Comparison of ENCODE assay signal across 23 cellular contexts in the genomic region with DNA sequence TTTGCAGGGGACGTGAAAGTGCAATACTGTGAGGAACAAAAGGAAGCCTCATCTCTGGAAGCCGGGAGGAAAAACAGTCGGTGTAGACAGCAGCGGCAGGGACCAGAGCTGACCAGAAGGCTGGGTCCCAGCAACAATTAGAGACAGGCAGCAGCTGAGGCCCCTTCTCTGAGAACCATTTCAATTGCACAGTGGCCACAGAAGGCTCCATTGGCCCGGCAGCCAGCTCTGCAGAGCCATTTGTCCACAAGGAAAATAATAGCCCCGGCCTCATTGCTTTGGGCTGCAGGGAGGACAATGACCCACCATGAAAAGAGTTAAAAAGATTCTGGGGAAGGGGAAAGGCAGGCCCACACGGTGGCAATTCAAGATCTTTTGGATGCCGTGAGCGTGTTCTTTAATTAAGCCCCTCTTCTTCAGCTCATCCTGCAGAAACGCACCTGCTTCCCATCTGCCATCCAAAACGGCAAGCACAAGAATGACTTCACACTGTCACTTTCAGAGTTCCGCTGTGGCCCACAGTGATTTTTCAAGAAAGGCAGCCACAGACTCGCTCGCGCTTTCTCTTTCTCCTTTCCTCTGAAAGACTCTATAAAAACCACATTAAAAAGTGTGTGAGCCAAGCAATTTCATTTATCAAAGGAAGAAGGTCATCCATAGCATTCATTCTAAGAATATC.
DNase-seq lines count a peak whose midpoint lies in the region; TF ChIP-seq lines count a peak whose summit lies in the region.
"Had no signal": no experiment of that assay in that cellular context is flagged by ENCODE, and none has a peak within 500 bp of the region (broad histone marks: within the 10 kb centered on the region; RNA-seq: fewer than 3 reads in every experiment).

No MANE protein-coding gene starts in this region.

- TF ChIP-seq CTCF in esophagus muscularis mucosa (IDR thresholded peaks at IDR 0.05) (no peak), progenitor cell of endocrine pancreas (IDR thresholded peaks at IDR 0.05; ENCODE audit: unreplicated experiment) (no peak)

- H4K8ac ChIP-seq in neuronal stem cell (ENCODE audit: low read depth, low read length): no peak overlapping the region

- H2BK5ac ChIP-seq in neuronal stem cell (ENCODE audit: low read length): peak overlapping the region; percentile 85

- H3K4me3 Mint-ChIP-seq in progenitor cell of endocrine pancreas (ENCODE audit: low read depth): no peak overlapping the region
- H3K4me3 Mint-ChIP-seq: CD4-positive, alpha-beta T cell had no signal

- DNase-seq in NCI-H2227 (lab: John Stamatoyannopoulos, UW; ENCODE audit: unreplicated experiment) (peak; percentile 41), NCI-H2227 treated with DMSO at 0.1 percent for 48 hours (lab: John Stamatoyannopoulos, UW) (no peak), NCI-H524 treated with DMSO at 0.1 percent for 48 hours (lab: John Stamatoyannopoulos, UW) (peak; percentile 66), esophagus muscularis mucosa (ENCODE audit: extremely low spot score) (peak; percentile 86), neuronal stem cell (ENCODE audit: low spot score) (peak; percentile 40), progenitor cell of endocrine pancreas (ENCODE audit: low spot score, unreplicated experiment) (no peak)
- DNase-seq in activated CD8-positive, alpha-beta memory T cell treated with anti-CD3 and anti-CD28 coated beads, Interleukin-2, amount 50 U/mL, for 48 hours: no peak
- DNase-seq in activated CD4-positive, alpha-beta T cell treated with anti-CD3 and anti-CD28 coated beads, Interleukin-2, amount 50 U/mL, for 48 hours: no peak
- DNase-seq: ACHN; Caco-2; CD4-positive, alpha-beta T cell; DMS 273 treated with DMSO at 0.1 percent for 48 hours; KBM-7; NCI-H1092 treated with DMSO at 0.1 percent for 48 hours; NCI-H1436 treated with DMSO at 0.1 percent for 48 hours; NCI-H1930; NCI-H446 treated with DMSO at 0.1 percent for 48 hours; NCI-H774; OCI-M1; Right ventricle myocardium superior had no signal

- H3K27ac ChIP-seq in esophagus muscularis mucosa (replicated peaks in 1 of 4) (no peak overlapping the region), neuronal stem cell (replicated peaks; ENCODE audit: low read length) (peak overlapping the region; percentile 88)
- H3K27ac ChIP-seq: 22Rv1, BLaER1, HL-60 had no signal

- peak overlapping the region; percentile 74 for H3K18ac ChIP-seq in neuronal stem cell (ENCODE audit: low read length)

- no peaks in the 10 kb centered on the region for H3K9me3 ChIP-seq in esophagus muscularis mucosa
- H3K9me3 ChIP-seq in neuronal stem cell (replicated peaks in 1 of 2; ENCODE audit: control insufficient read depth in 2 of 2, insufficient read depth in 1 of 2, low read depth in 1 of 2, low read length in 2 of 2): peaks cover 0 to 6% of the 10 kb centered on the region in 2 donors
- H3K9me3 ChIP-seq: BLaER1, Caco-2 had no signal

- peaks cover 26% of the 10 kb centered on the region for H3K27me3 Mint-ChIP-seq in progenitor cell of endocrine pancreas

- H3K9me3 Mint-ChIP-seq in progenitor cell of endocrine pancreas (ENCODE audit: low read depth): no peaks in the 10 kb centered on the region
- H3K9me3 Mint-ChIP-seq: CD4-positive, alpha-beta T cell had no signal

- intact Hi-C loops in esophagus muscularis mucosa (cut with DNase I): no loop called here

- H3K4me3 ChIP-seq in esophagus muscularis mucosa (no peak overlapping the region), neuronal stem cell (ENCODE audit: low read length in 2 of 2) (no peak overlapping the region)
- H3K4me3 ChIP-seq: BLaER1 had no signal

- H3K9ac ChIP-seq in neuronal stem cell (ENCODE audit: low read depth, low read length, poor library complexity): no peak overlapping the region
- H3K9ac ChIP-seq: BLaER1 had no signal

- no peak for TF ChIP-seq POLR2A in esophagus muscularis mucosa (IDR thresholded peaks at IDR 0.05; ENCODE audit: low read depth)

- H3K79me1 ChIP-seq in neuronal stem cell (ENCODE audit: low read depth, low read length): no peaks in the 10 kb centered on the region

- H3K4ac ChIP-seq in neuronal stem cell (ENCODE audit: low read length): no peak overlapping the region

- H3K23ac ChIP-seq in neuronal stem cell (ENCODE audit: low read depth, low read length, poor library complexity): no peak overlapping the region

- peaks cover 0 to 10% (median 8%) of the 10 kb centered on the region in 4 donors for H3K4me1 ChIP-seq in esophagus muscularis mucosa
- peaks cover 32 to 48% of the 10 kb centered on the region in 2 donors for H3K4me1 ChIP-seq in neuronal stem cell (ENCODE audit: control insufficient read depth in 2 of 2, insufficient read depth in 1 of 2, low read depth in 1 of 2, low read length in 2 of 2)
- H3K4me1 ChIP-seq: Caco-2 had no signal

- no peak overlapping the region for H3K14ac ChIP-seq in neuronal stem cell (ENCODE audit: low read length)

- 84% methylated on average over 15 of the region's 15 CpGs for WGBS in esophagus muscularis mucosa
- no CpG with 5 or more reads among the region's 15 CpGs for WGBS in neuronal stem cell (ENCODE audit: extremely low coverage in 2 of 2, insufficient read length in 2 of 2, insufficient replicate concordance in 1 of 2), 2 donors

- H3K27me3 ChIP-seq in esophagus muscularis mucosa (peaks cover 0 to 40% (median 0%) of the 10 kb centered on the region in 4 donors), neuronal stem cell (ENCODE audit: control insufficient read depth in 3 of 3, insufficient read depth in 3 of 3, low read depth in 1 of 3, low read length in 3 of 3) (no peaks in the 10 kb centered on the region)
- H3K27me3 ChIP-seq: BLaER1 had no signal

- H2BK15ac ChIP-seq in neuronal stem cell (ENCODE audit: low read length): no peak overlapping the region

- no peak for TF ChIP-seq EP300 in esophagus muscularis mucosa (IDR thresholded peaks at IDR 0.05)

- H4K91ac ChIP-seq in neuronal stem cell (ENCODE audit: low read depth, low read length, poor library complexity): no peak overlapping the region

- no peaks in the 10 kb centered on the region for H3K36me3 ChIP-seq in esophagus muscularis mucosa
- no peaks in the 10 kb centered on the region for H3K36me3 ChIP-seq in neuronal stem cell (replicated peaks in 1 of 2; ENCODE audit: control insufficient read depth in 2 of 2, insufficient read depth in 2 of 2, low read length in 2 of 2)
- H3K36me3 ChIP-seq: BLaER1 had no signal

- H3K36me3 Mint-ChIP-seq in progenitor cell of endocrine pancreas (ENCODE audit: insufficient read depth): no peaks in the 10 kb centered on the region

- no peak overlapping the region for H3K27ac Mint-ChIP-seq in progenitor cell of endocrine pancreas
- H3K27ac Mint-ChIP-seq: CD4-positive, alpha-beta T cell had no signal

- H3K4me2 ChIP-seq in neuronal stem cell (ENCODE audit: insufficient read depth, low read length, poor library complexity, severe bottlenecking): no peak overlapping the region

- peak overlapping the region; percentile 42 for H2AFZ ChIP-seq in neuronal stem cell (ENCODE audit: low read length)

- H2AK5ac ChIP-seq in neuronal stem cell (ENCODE audit: low read depth, low read length): no peak overlapping the region

- no peak overlapping the region for H2BK12ac ChIP-seq in neuronal stem cell (ENCODE audit: low read length)

- H2BK120ac ChIP-seq in neuronal stem cell (ENCODE audit: low read depth, low read length): no peak overlapping the region

- peaks cover 11% of the 10 kb centered on the region for H3K4me1 Mint-ChIP-seq in progenitor cell of endocrine pancreas (ENCODE audit: low read depth)

Comparison
In these comparisons a context has a peak if more than half of its experiments do, and no peak if none do; other contexts are left out.
1. DNase-seq: peak in NCI-H2227 (single experiment), NCI-H524 treated with DMSO at 0.1 percent for 48 hours (single experiment), esophagus muscularis mucosa (single experiment) and neuronal stem cell (single experiment); none in NCI-H2227 treated with DMSO at 0.1 percent for 48 hours (single experiment), activated CD8-positive, alpha-beta memory T cell treated with anti-CD3 and anti-CD28 coated beads, Interleukin-2, amount 50 U/mL, for 48 hours (single experiment), progenitor cell of endocrine pancreas (single experiment) and activated CD4-positive, alpha-beta T cell treated with anti-CD3 and anti-CD28 coated beads, Interleukin-2, amount 50 U/mL, for 48 hours (0 of 2).